ENCODE assay signal across 8 cellular contexts in the genomic region with DNA sequence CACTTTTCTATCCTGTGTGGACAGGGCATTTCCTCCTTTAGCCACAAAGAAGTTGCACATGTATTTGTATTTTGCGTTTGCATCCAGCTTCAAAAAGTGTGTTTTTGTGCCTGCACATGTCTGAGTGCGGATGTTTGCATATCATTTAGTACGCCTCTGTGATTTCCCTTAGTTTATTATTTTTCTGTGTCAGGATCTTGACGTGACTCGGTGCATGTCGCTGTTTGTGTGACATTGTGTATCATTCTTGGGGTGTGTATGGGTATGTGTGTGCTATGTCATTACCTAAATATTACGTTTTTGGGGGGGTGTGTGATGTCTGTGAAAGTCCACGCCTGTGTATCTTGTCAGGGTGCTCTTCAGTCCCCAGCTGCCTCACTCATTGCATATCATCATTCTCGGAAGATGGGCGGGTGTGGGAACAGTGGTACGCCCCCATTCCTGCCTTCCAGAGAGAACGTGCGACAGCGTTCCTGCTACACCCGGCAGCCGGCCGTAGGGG. TPM values are rescaled to one million over a fixed set of nuclear protein-coding genes. Genes with fewer than 3 reads are reported as not detected.
DNase-seq lines count a peak whose midpoint lies in the region; ATAC-seq, FAIRE-seq and TF ChIP-seq lines count a peak whose summit lies in the region.

No MANE protein-coding gene starts in this region.

- no peaks in the 10 kb centered on the region for H3K4me1 ChIP-seq in ES-I3 (ENCODE audit: insufficient read depth, low read length)
- no peaks in the 10 kb centered on the region for H3K4me1 ChIP-seq in NT2/D1 (ENCODE audit: insufficient read depth, insufficient read length)
- peaks cover 0 to 7% (median under 1%) of the 10 kb centered on the region in 4 experiments; a peak in 4 of 7 replicates for H3K4me1 ChIP-seq in H1 (replicated peaks in 1 of 4; ENCODE audit: control insufficient read depth in 3 of 4, insufficient read depth in 4 of 4, low read length in 3 of 4)
- peaks cover 22 to 31% of the 10 kb centered on the region in 2 experiments for H3K4me1 ChIP-seq in neutrophil (ENCODE audit: control insufficient read depth in 1 of 2, insufficient read depth in 1 of 2, low read depth in 1 of 2, low read length in 1 of 2)

- H3K14ac ChIP-seq in H1 (ENCODE audit: insufficient read length): no peak overlapping the region

- no peak for TF ChIP-seq RAD21 in H1 (IDR thresholded peaks at IDR 0.05 in 1 of 2, conservative IDR thresholded peaks at IDR 0.05 in 1 of 2; ENCODE audit: low read depth in 2 of 2, low read length in 2 of 2)

- H3K23me2 ChIP-seq in H1 (ENCODE audit: low read depth, low read length): peaks cover 7% of the 10 kb centered on the region; the same call in 1 of the 2 replicates

- no peak overlapping the region for H3K18ac ChIP-seq in H1 (ENCODE audit: extremely low read depth, low read length)

- no peak overlapping the region for H3K23ac ChIP-seq in H1 (ENCODE audit: insufficient read length)

- H3K4me3 ChIP-seq in NT2/D1 (ENCODE audit: insufficient read length, low read depth): peak overlapping the region; percentile 40
- H3K4me3 ChIP-seq in H1 (ENCODE audit: extremely low read depth in 1 of 4, insufficient read depth in 2 of 4, low read depth in 3 of 4, low read length in 4 of 4): peak overlapping the region; percentile 28 to 85 (median 56); a peak in 7 of 8 replicates
- peak overlapping the region; percentile 90 to 91 for H3K4me3 ChIP-seq in neutrophil (ENCODE audit: low read depth in 1 of 2, low read length in 1 of 2)

- no peaks in the 10 kb centered on the region for H3K27me3 ChIP-seq in NT2/D1 (ENCODE audit: insufficient read depth, insufficient read length)
- H3K27me3 ChIP-seq in H1 (replicated peaks in 1 of 4; ENCODE audit: control insufficient read depth in 3 of 4, extremely low read depth in 1 of 4, insufficient read depth in 3 of 4, low read length in 3 of 4): no peaks in the 10 kb centered on the region
- H3K27me3 ChIP-seq in neutrophil: no peaks in the 10 kb centered on the region

- POLR2A ChIA-PET in H1 (lab: Charles Lee; ENCODE audit: partially characterized antibody): interaction anchor here (0.8 to 5.4 kb wide), 35 partner anchors 9 to 804 kb away, joined by 3 to 111 read pairs (median 6); a partner anchor contains a TSS

- H2AK5ac ChIP-seq in H1 (ENCODE audit: low read depth, low read length): no peak overlapping the region

- no peak overlapping the region for H2BK12ac ChIP-seq in H1 (ENCODE audit: low read depth, low read length)

- H3K79me2 ChIP-seq in H1 (ENCODE audit: control insufficient read depth in 1 of 2, insufficient read depth in 2 of 2, low read length in 2 of 2): peaks cover 30 to 40% of the 10 kb centered on the region in 2 experiments

- H3K4me2 ChIP-seq in H1 (ENCODE audit: insufficient read depth in 1 of 2, low read depth in 2 of 2, low read length in 2 of 2): peak overlapping the region; percentile 80 to 97

- no peak overlapping the region for H3K56ac ChIP-seq in H1 (replicated peaks; ENCODE audit: insufficient read length, low read depth, low read length)

- H3K9ac ChIP-seq in ES-I3 (ENCODE audit: low read depth, low read length) (peak overlapping the region; percentile 99), NT2/D1 (ENCODE audit: insufficient read length, low read depth) (peak overlapping the region; percentile 74), H1 (replicated peaks in 1 of 4; ENCODE audit: extremely low read depth in 1 of 4, low read depth in 3 of 4, low read length in 3 of 4) (peak overlapping the region in 2 of 4 experiments; percentile 18 to 35; a peak in 2 of 7 replicates)

- H4K20me1 ChIP-seq in H1 (replicated peaks in 1 of 2; ENCODE audit: control insufficient read depth in 1 of 2, insufficient read depth in 2 of 2, low read length in 2 of 2): peaks cover 13 to 17% of the 10 kb centered on the region in 2 experiments

- H4K91ac ChIP-seq in H1 (replicated peaks; ENCODE audit: insufficient read length, low read length): no peak overlapping the region

- peaks cover 4% of the 10 kb centered on the region for H3K79me1 ChIP-seq in H1 (ENCODE audit: low read depth, low read length)

- FAIRE-seq in H1 (lab: Jason Lieb, UNC): peak; percentile 48

- H4K8ac ChIP-seq in H1 (ENCODE audit: extremely low read depth, insufficient read depth, low read length): no peak overlapping the region; the same call in 1 of the 2 replicates

- no peak for DNase-seq in NT2/D1 (ENCODE audit: low read depth, low spot score)
- no peak for DNase-seq in H1 (ENCODE audit: low read depth in 1 of 2, low spot score in 2 of 2)
- no peak for DNase-seq in SIG-M5 treated with dmso at 0.1 percent for 504 hours (lab: John Stamatoyannopoulos, UW; ENCODE audit: unreplicated experiment)
- no peak for DNase-seq in HuH-7.5 (ENCODE audit: low spot score)
- DNase-seq in NCI-H1105 treated with DMSO at 0.1 percent for 48 hours (lab: John Stamatoyannopoulos, UW): no peak

- H3K27ac ChIP-seq in H1 (ENCODE audit: low read depth, low read length) (no peak overlapping the region), neutrophil (peak overlapping the region; percentile 99)

- TF ChIP-seq CTCF in H1 (IDR thresholded peaks at IDR 0.05; ENCODE audit: control extremely low read depth in 1 of 3, insufficient read depth in 1 of 3, low read depth in 1 of 3, low read length in 3 of 3) (no peak), neutrophil (IDR thresholded peaks at IDR 0.05) (no peak)

- no peak overlapping the region for H2BK20ac ChIP-seq in H1 (ENCODE audit: low read length)

- no peak for ATAC-seq in HG03039 (IDR thresholded peaks at IDR 0.05; ENCODE audit: unreplicated experiment)

- TF ChIP-seq POLR2A in H1 (IDR thresholded peaks at IDR 0.05; ENCODE audit: control extremely low read depth in 1 of 2, low read depth in 2 of 2, low read length in 2 of 2): no peak

- H3K36me3 ChIP-seq in ES-I3 (ENCODE audit: insufficient read depth, low read length) (no peaks in the 10 kb centered on the region), NT2/D1 (ENCODE audit: insufficient read depth, insufficient read length, low read length) (no peaks in the 10 kb centered on the region), H1 (ENCODE audit: control insufficient read depth in 2 of 4, insufficient read depth in 4 of 4, low read length in 3 of 4) (peaks cover 0 to 12% (median 0%) of the 10 kb centered on the region in 4 experiments; a peak in 3 of 8 replicates), neutrophil (no peaks in the 10 kb centered on the region)

- no peak overlapping the region for H4K5ac ChIP-seq in H1 (ENCODE audit: insufficient read length, low read depth, low read length)

- no peak overlapping the region; the same call in 1 of the 2 replicates for H2BK5ac ChIP-seq in H1 (ENCODE audit: low read depth, low read length)

- WGBS in H1 (ENCODE audit: extremely low coverage in 1 of 2, insufficient coverage in 1 of 2, insufficient read length in 1 of 2, insufficient replicate concordance in 2 of 2, low coverage in 1 of 2, low lambda C conversion rate in 2 of 2, missing lambda C conversion rate in 1 of 2), 2 experiments: 19% methylated on average over 14 of the region's 17 CpGs; no CpG with 5 or more reads in 1 of the 2 experiments

- peak overlapping the region; percentile 34 for H3K4ac ChIP-seq in H1 (replicated peaks; ENCODE audit: insufficient read length, low read depth, low read length)

- no peak overlapping the region for H2BK120ac ChIP-seq in H1 (replicated peaks; ENCODE audit: low read depth, low read length)

- no peak overlapping the region for H2BK15ac ChIP-seq in H1 (ENCODE audit: low read length)

- 0 out of 2 replicates have a peak overlapping the region, but pooled peaks have one; percentile 15 for H2AFZ ChIP-seq in H1 (ENCODE audit: low read length)

- CTCF ChIA-PET in H1 (lab: Charles Lee; ENCODE audit: partially characterized antibody): interaction anchor here (1.1 to 2.3 kb wide), 10 partner anchors 9 to 69 kb away, joined by 3 to 12 read pairs (median 6); a partner anchor contains a TSS

- H3K9me3 ChIP-seq in ES-I3 (ENCODE audit: control insufficient read depth, insufficient read depth, low read length) (no peaks in the 10 kb centered on the region), NT2/D1 (ENCODE audit: insufficient read depth, low read length) (no peaks in the 10 kb centered on the region), H1 (ENCODE audit: insufficient read depth in 2 of 2, low read depth in 1 of 2, low read length in 1 of 2) (no peaks in the 10 kb centered on the region), neutrophil (no peaks in the 10 kb centered on the region)

- no peak for TF ChIP-seq EP300 in H1 (IDR thresholded peaks at IDR 0.05; ENCODE audit: borderline replicate concordance in 1 of 2, low read depth in 2 of 2, low read length in 2 of 2)

RNA-seq across cellular contexts. Expression of a gene that starts 0.4 kb away (rescaled TPM):
- 157 and 162 TPM in 2 replicates for total RNA-seq in H1 (2021; fragmentation: NEBNext Ultra II Directional; extraction: Animal tissue kit (Norgen Biotek cat#: 25700))
- polyA plus RNA-seq in H1 (2011; rRNA removed): 68.8 and 87.6 TPM in 2 replicates
- 136 TPM for polyA plus RNA-seq in H1 (2011; cell fraction: cytosol; rRNA removed)
- polyA plus RNA-seq in H1 (2011; cell fraction: nucleus; rRNA removed): 27.6 TPM
- 124 to 174 TPM (median 156 TPM) in 4 replicates for polyA plus RNA-seq in H1 (2012, experiment 1 of 2)
- 26.4 TPM for polyA plus RNA-seq in H1 (2012, experiment 2 of 2)
- 144 TPM for polyA plus RNA-seq in H1 (2013, experiment 1 of 2)
- 149 TPM for polyA plus RNA-seq in H1 (2013, experiment 2 of 2)
- 38.5 and 41.9 TPM in 2 replicates for polyA minus RNA-seq in H1 (2011; rRNA and poly(A)+ RNA removed)
- 72.4 TPM for polyA minus RNA-seq in H1 (2011; cell fraction: cytosol; rRNA and poly(A)+ RNA removed)
- 45.9 TPM for polyA minus RNA-seq in H1 (2011; cell fraction: nucleus; rRNA and poly(A)+ RNA removed)

RNA-seq across cellular contexts. Expression of a gene that starts 41.9 kb away (rescaled TPM):
- total RNA-seq in H1 (2021; fragmentation: NEBNext Ultra II Directional; extraction: Animal tissue kit (Norgen Biotek cat#: 25700)): not detected in 2 replicates
- polyA plus RNA-seq in H1 (2011; rRNA removed): 0.03 TPM in 1 of 2 replicates, not detected in the other
- polyA plus RNA-seq in H1 (2011; cell fraction: cytosol; rRNA removed): not detected
- 0.16 TPM for polyA plus RNA-seq in H1 (2011; cell fraction: nucleus; rRNA removed)
- 0.12 to 0.50 TPM (median 0.24 TPM) in 4 replicates for polyA plus RNA-seq in H1 (2012, experiment 1 of 2)
- polyA plus RNA-seq in H1 (2012, experiment 2 of 2): not detected
- polyA plus RNA-seq in H1 (2013, experiment 1 of 2): not detected
- not detected for polyA plus RNA-seq in H1 (2013, experiment 2 of 2)
- not detected in 2 replicates for polyA minus RNA-seq in H1 (2011; rRNA and poly(A)+ RNA removed)
- not detected for polyA minus RNA-seq in H1 (2011; cell fraction: cytosol; rRNA and poly(A)+ RNA removed)
- polyA minus RNA-seq in H1 (2011; cell fraction: nucleus; rRNA and poly(A)+ RNA removed): not detected

RNA-seq across cellular contexts. Expression of a gene that starts 47.7 kb away (rescaled TPM):
- total RNA-seq in H1 (2021; fragmentation: NEBNext Ultra II Directional; extraction: Animal tissue kit (Norgen Biotek cat#: 25700)): 378 and 389 TPM in 2 replicates
- polyA plus RNA-seq in H1 (2011; rRNA removed): 90.6 and 116 TPM in 2 replicates
- polyA plus RNA-seq in H1 (2011; cell fraction: cytosol; rRNA removed): 114 TPM
- polyA plus RNA-seq in H1 (2011; cell fraction: nucleus; rRNA removed): 147 TPM
- polyA plus RNA-seq in H1 (2012, experiment 1 of 2): 195 to 447 TPM (median 235 TPM) in 4 replicates
- polyA plus RNA-seq in H1 (2012, experiment 2 of 2): 18.5 TPM
- 192 TPM for polyA plus RNA-seq in H1 (2013, experiment 1 of 2)
- 184 TPM for polyA plus RNA-seq in H1 (2013, experiment 2 of 2)
- 458 and 712 TPM in 2 replicates for polyA minus RNA-seq in H1 (2011; rRNA and poly(A)+ RNA removed)
- 183 TPM for polyA minus RNA-seq in H1 (2011; cell fraction: cytosol; rRNA and poly(A)+ RNA removed)
- 431 TPM for polyA minus RNA-seq in H1 (2011; cell fraction: nucleus; rRNA and poly(A)+ RNA removed)

RNA-seq across cellular contexts. Expression of a gene that starts 48.5 kb away (rescaled TPM):
- 0.47 TPM in 1 of 2 replicates, not detected in the other for total RNA-seq in H1 (2021; fragmentation: NEBNext Ultra II Directional; extraction: Animal tissue kit (Norgen Biotek cat#: 25700))
- polyA plus RNA-seq in H1 (2011; rRNA removed): 0.39 and 0.71 TPM in 2 replicates
- 0.84 TPM for polyA plus RNA-seq in H1 (2011; cell fraction: cytosol; rRNA removed)
- polyA plus RNA-seq in H1 (2011; cell fraction: nucleus; rRNA removed): 1.2 TPM
- 0.33 to 0.95 TPM (median 0.37 TPM) in 3 of 4 replicates, not detected in the other for polyA plus RNA-seq in H1 (2012, experiment 1 of 2)
- polyA plus RNA-seq in H1 (2012, experiment 2 of 2): 0.31 TPM
- polyA plus RNA-seq in H1 (2013, experiment 1 of 2): 0.47 TPM
- polyA plus RNA-seq in H1 (2013, experiment 2 of 2): 0.13 TPM
- polyA minus RNA-seq in H1 (2011; rRNA and poly(A)+ RNA removed): 0.69 TPM in 1 of 2 replicates, not detected in the other
- polyA minus RNA-seq in H1 (2011; cell fraction: cytosol; rRNA and poly(A)+ RNA removed): not detected
- 0.90 TPM for polyA minus RNA-seq in H1 (2011; cell fraction: nucleus; rRNA and poly(A)+ RNA removed)

RNA-seq across cellular contexts. Expression of a gene that starts 53.7 kb away (rescaled TPM):
- 3.1 and 3.3 TPM in 2 replicates for total RNA-seq in H1 (2021; fragmentation: NEBNext Ultra II Directional; extraction: Animal tissue kit (Norgen Biotek cat#: 25700))
- polyA plus RNA-seq in H1 (2011; rRNA removed): 0.89 and 1.9 TPM in 2 replicates
- 1.5 TPM for polyA plus RNA-seq in H1 (2011; cell fraction: cytosol; rRNA removed)
- polyA plus RNA-seq in H1 (2011; cell fraction: nucleus; rRNA removed): 2.0 TPM
- polyA plus RNA-seq in H1 (2012, experiment 1 of 2): 1.7 to 2.4 TPM (median 2.3 TPM) in 4 replicates
- polyA plus RNA-seq in H1 (2012, experiment 2 of 2): 2.1 TPM
- 1.8 TPM for polyA plus RNA-seq in H1 (2013, experiment 1 of 2)
- 1.7 TPM for polyA plus RNA-seq in H1 (2013, experiment 2 of 2)
- polyA minus RNA-seq in H1 (2011; rRNA and poly(A)+ RNA removed): 0.44 and 0.73 TPM in 2 replicates
- polyA minus RNA-seq in H1 (2011; cell fraction: cytosol; rRNA and poly(A)+ RNA removed): 1.3 TPM
- 2.4 TPM for polyA minus RNA-seq in H1 (2011; cell fraction: nucleus; rRNA and poly(A)+ RNA removed)

Comparison
In these comparisons a context has a peak if more than half of its experiments do, and no peak if none do; other contexts are left out.
1. H3K4me3 ChIP-seq: peak in every context shown above with its lines; median percentile 90 in neutrophil; 56 in H1; 40 in NT2/D1.